Comparison of ENCODE assay signal across 1 cellular context in the genomic region with DNA sequence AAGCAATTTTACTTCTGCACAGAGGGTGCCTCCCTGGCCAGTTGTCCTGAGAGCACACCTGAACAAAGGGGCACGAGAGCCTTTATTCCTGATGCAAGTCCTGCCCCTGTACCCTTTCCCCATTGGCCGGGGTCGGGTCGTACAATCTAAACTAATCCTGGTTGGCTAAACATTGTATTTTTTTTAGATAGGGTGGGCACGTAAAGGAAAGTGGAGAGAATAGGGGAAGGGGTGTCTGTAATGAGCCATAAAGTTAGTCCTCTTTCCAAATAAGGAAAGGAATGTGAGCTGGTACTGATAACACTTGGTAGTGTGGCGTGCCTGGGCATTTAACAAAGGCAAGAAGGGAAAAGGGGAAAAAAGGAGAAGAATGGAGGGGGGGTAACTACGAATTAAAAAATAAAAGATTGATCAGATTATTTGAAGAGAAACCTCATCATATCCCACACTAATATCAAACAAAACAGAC.
TF ChIP-seq lines count a peak whose summit lies in the region.

No MANE protein-coding gene starts in this region.

TF ChIP-seq in H1, 55 proteins besides CTCF, POLR2A, EP300 and RAD21 (continued from another document):
- peak; percentile 48; the same call in 1 of the 2 replicates for TF ChIP-seq POLR2AphosphoS5 (IDR thresholded peaks at IDR 0.05; ENCODE audit: low read depth, low read length)
- TF ChIP-seq TBP (IDR thresholded peaks at IDR 0.05; ENCODE audit: low read depth, low read length): peak; percentile 53; the same call in 1 of the 2 replicates
